In genomic region chr10:43111921-43112607, GRCh38 we compare ENCODE assay signal across 1 cellular context.
TF ChIP-seq lines count a peak whose summit lies in the region.

No MANE protein-coding gene starts in this region.

TF ChIP-seq in HepG2, 621 proteins besides CTCF, POLR2A, EP300 and RAD21:
- no peak for TF ChIP-seq KDM5A (IDR thresholded peaks at IDR 0.05; ENCODE audit: borderline replicate concordance, low read length)
- no peak for TF ChIP-seq ETV6 (CRISPR knock-in tag; conservative IDR thresholded peaks at IDR 0.05)
- TF ChIP-seq MAX (IDR thresholded peaks at IDR 0.05) = no peak
